Comparison of ENCODE assay signal across 19 cellular contexts in genomic region chr15:69400850-69401249, GRCh38. TPM values are rescaled to one million over a fixed set of nuclear protein-coding genes. Genes with fewer than 3 reads are reported as not detected.
DNase-seq lines count a peak whose midpoint lies in the region; ATAC-seq lines count a peak whose summit lies in the region.
"Had no signal": no experiment of that assay in that cellular context is flagged by ENCODE, and none has a peak within 500 bp of the region (broad histone marks: within the 10 kb centered on the region; RNA-seq: fewer than 3 reads in every experiment).

No MANE protein-coding gene starts in this region.

- H3K9me3 Mint-ChIP-seq in activated naive CD4-positive, alpha-beta T cell treated with anti-CD3 and anti-CD28 coated beads for 36 hours, result no peaks in the 10 kb centered on the region
- H3K9me3 Mint-ChIP-seq in activated CD8-positive, alpha-beta T cell treated with anti-CD3 and anti-CD28 coated beads, Interleukin-2, amount 10 ng/mL, durations not matched to agents 7 days and 5 days (ENCODE audit: insufficient read depth), result no peaks in the 10 kb centered on the region
- H3K9me3 Mint-ChIP-seq in stimulated activated naive CD8-positive, alpha-beta T cell treated with anti-CD3 and anti-CD28 coated beads, Interleukin-15, amount 100 ng/mL, for 72 hours, result no peaks in the 10 kb centered on the region
- H3K9me3 Mint-ChIP-seq: CD8-positive, alpha-beta memory T cell; T-helper 1 cell treated with Interleukin-12 subunit alpha and Interleukin-12 subunit beta and Interleukin-4 antibody, amounts not matched to agents 30 μg/mL and 1 μg/mL, for 36 hours had no signal

- no peak overlapping the region for H3K4me3 ChIP-seq in mesendoderm (ENCODE audit: low read length)
- H3K4me3 ChIP-seq: esophagus squamous epithelium, HAP-1, SJCRH30, suprapubic skin had no signal

- no peak overlapping the region for H3K4me3 Mint-ChIP-seq in activated naive CD4-positive, alpha-beta T cell treated with anti-CD3 and anti-CD28 coated beads for 36 hours
- no peak overlapping the region for H3K4me3 Mint-ChIP-seq in activated CD8-positive, alpha-beta T cell treated with anti-CD3 and anti-CD28 coated beads, Interleukin-2, amount 10 ng/mL, durations not matched to agents 7 days and 5 days
- H3K4me3 Mint-ChIP-seq in stimulated activated naive CD8-positive, alpha-beta T cell treated with anti-CD3 and anti-CD28 coated beads, Interleukin-15, amount 100 ng/mL, for 72 hours, result peak overlapping the region in 1 of 2 donors; percentile 21
- H3K4me3 Mint-ChIP-seq: CD8-positive, alpha-beta memory T cell; T-helper 1 cell treated with Interleukin-12 subunit alpha and Interleukin-12 subunit beta and Interleukin-4 antibody, amounts not matched to agents 30 μg/mL and 1 μg/mL, for 36 hours had no signal

- no peaks in the 10 kb centered on the region for H3K79me1 ChIP-seq in mesendoderm (ENCODE audit: low read length)

- no peak overlapping the region for H3K18ac ChIP-seq in mesendoderm (ENCODE audit: low read length)

- no CpG with 5 or more reads among the region's 6 CpGs for WGBS in mesendoderm (ENCODE audit: extremely low coverage, insufficient coverage, low lambda C conversion rate)

- intact Hi-C loops in activated naive CD4-positive, alpha-beta T cell treated with anti-CD3 and anti-CD28 coated beads for 36 hours (cut with micrococcal nuclease), result no loop called here

- ATAC-seq in activated CD8-positive, alpha-beta T cell treated with anti-CD3 and anti-CD28 coated beads, Interleukin-2, amount 10 ng/mL, durations not matched to agents 7 days and 5 days, result peak; percentile 15
- peak; percentile 93 for ATAC-seq in stimulated activated naive CD8-positive, alpha-beta T cell treated with anti-CD3 and anti-CD28 coated beads, Interleukin-15, amount 100 ng/mL, for 72 hours
- ATAC-seq in GM19463 (IDR thresholded peaks at IDR 0.05; ENCODE audit: unreplicated experiment), result no peak
- no peak for ATAC-seq in HG02610 (IDR thresholded peaks at IDR 0.05; ENCODE audit: unreplicated experiment)

- H4K5ac ChIP-seq in mesendoderm (ENCODE audit: low read length), result no peak overlapping the region

- H3K27ac ChIP-seq in mesendoderm (ENCODE audit: low read depth, low read length), result no peak overlapping the region
- H3K27ac ChIP-seq: esophagus squamous epithelium, HL-60, SJCRH30, suprapubic skin, WERI-Rb-1 had no signal

- no peak overlapping the region for H3K9ac ChIP-seq in mesendoderm (ENCODE audit: low read length)

- H3K56ac ChIP-seq in mesendoderm (ENCODE audit: low read length), result no peak overlapping the region

- no peaks in the 10 kb centered on the region for H3K36me3 Mint-ChIP-seq in activated naive CD4-positive, alpha-beta T cell treated with anti-CD3 and anti-CD28 coated beads for 36 hours (ENCODE audit: low read depth)
- H3K36me3 Mint-ChIP-seq in activated CD8-positive, alpha-beta T cell treated with anti-CD3 and anti-CD28 coated beads, Interleukin-2, amount 10 ng/mL, durations not matched to agents 7 days and 5 days (ENCODE audit: low read depth), result no peaks in the 10 kb centered on the region
- H3K36me3 Mint-ChIP-seq: CD8-positive, alpha-beta memory T cell had no signal

- peaks cover 9% of the 10 kb centered on the region for H3K4me1 Mint-ChIP-seq in activated naive CD4-positive, alpha-beta T cell treated with anti-CD3 and anti-CD28 coated beads for 36 hours (ENCODE audit: low read depth)
- H3K4me1 Mint-ChIP-seq in activated CD8-positive, alpha-beta T cell treated with anti-CD3 and anti-CD28 coated beads, Interleukin-2, amount 10 ng/mL, durations not matched to agents 7 days and 5 days (ENCODE audit: low read depth), result peaks cover 9% of the 10 kb centered on the region
- H3K4me1 Mint-ChIP-seq in stimulated activated naive CD8-positive, alpha-beta T cell treated with anti-CD3 and anti-CD28 coated beads, Interleukin-15, amount 100 ng/mL, for 72 hours, result peaks cover 24% of the 10 kb centered on the region

- H3K4ac ChIP-seq in mesendoderm (ENCODE audit: low read depth, low read length), result no peak overlapping the region

- H3K27me3 Mint-ChIP-seq in activated naive CD4-positive, alpha-beta T cell treated with anti-CD3 and anti-CD28 coated beads for 36 hours (ENCODE audit: low read depth), result peaks cover 3% of the 10 kb centered on the region
- peaks cover 16% of the 10 kb centered on the region for H3K27me3 Mint-ChIP-seq in activated CD8-positive, alpha-beta T cell treated with anti-CD3 and anti-CD28 coated beads, Interleukin-2, amount 10 ng/mL, durations not matched to agents 7 days and 5 days (ENCODE audit: low read depth)
- peaks cover 3% of the 10 kb centered on the region for H3K27me3 Mint-ChIP-seq in stimulated activated naive CD8-positive, alpha-beta T cell treated with anti-CD3 and anti-CD28 coated beads, Interleukin-15, amount 100 ng/mL, for 72 hours

- CTCF ChIA-PET in activated naive CD4-positive, alpha-beta T cell treated with anti-CD3 and anti-CD28 coated beads for 36 hours (lab: Charles Lee), result no interaction called here
- CTCF ChIA-PET in activated CD8-positive, alpha-beta T cell treated with anti-CD3 and anti-CD28 coated beads, Interleukin-2, amount 10 ng/mL, durations not matched to agents 7 days and 5 days (lab: Charles Lee), result no interaction called here

- H2AK5ac ChIP-seq in mesendoderm (ENCODE audit: low read length), result no peak overlapping the region

- H2BK5ac ChIP-seq in mesendoderm (ENCODE audit: low read length), result no peak overlapping the region

- no peaks in the 10 kb centered on the region for H3K27me3 ChIP-seq in mesendoderm (ENCODE audit: insufficient read depth, low read length, poor library complexity)
- H3K27me3 ChIP-seq: SJCRH30, suprapubic skin had no signal

- no peak overlapping the region for H4K8ac ChIP-seq in mesendoderm (ENCODE audit: low read depth, low read length)

- no peak overlapping the region for H3K27ac Mint-ChIP-seq in activated naive CD4-positive, alpha-beta T cell treated with anti-CD3 and anti-CD28 coated beads for 36 hours
- no peak overlapping the region for H3K27ac Mint-ChIP-seq in activated CD8-positive, alpha-beta T cell treated with anti-CD3 and anti-CD28 coated beads, Interleukin-2, amount 10 ng/mL, durations not matched to agents 7 days and 5 days
- H3K27ac Mint-ChIP-seq in stimulated activated naive CD8-positive, alpha-beta T cell treated with anti-CD3 and anti-CD28 coated beads, Interleukin-15, amount 100 ng/mL, for 72 hours, result peak overlapping the region in 1 of 2 donors; percentile 10
- H3K27ac Mint-ChIP-seq: T-helper 1 cell treated with Interleukin-12 subunit alpha and Interleukin-12 subunit beta and Interleukin-4 antibody, amounts not matched to agents 30 μg/mL and 1 μg/mL, for 36 hours had no signal

- DNase-seq in activated naive CD4-positive, alpha-beta T cell treated with anti-CD3 and anti-CD28 coated beads for 36 hours, result peak; percentile 71
- DNase-seq in activated naive CD4-positive, alpha-beta T cell (lab: John Stamatoyannopoulos, UW), result no peak
- no peak for DNase-seq in activated CD8-positive, alpha-beta T cell treated with anti-CD3 and anti-CD28 coated beads, Interleukin-2, amount 10 ng/mL, durations not matched to agents 7 days and 5 days
- peak; percentile 73 for DNase-seq in mesendoderm
- peak in 1 of 2 donors; percentile 42 for DNase-seq in stimulated activated naive CD8-positive, alpha-beta T cell treated with anti-CD3 and anti-CD28 coated beads, Interleukin-15, amount 100 ng/mL, for 72 hours
- no peak for DNase-seq in inferior parietal cortex (ENCODE audit: extremely low spot score)
- DNase-seq: activated CD8-positive, alpha-beta memory T cell treated with anti-CD3 and anti-CD28 coated beads, Interleukin-2, amount 50 U/mL, for 4 hours; CD8-positive, alpha-beta memory T cell; effector CD4-positive, alpha-beta T cell; esophagus squamous epithelium; NCI-H187 treated with DMSO at 0.1 percent for 48 hours; SJCRH30; WERI-Rb-1 had no signal

- H3K79me2 ChIP-seq in mesendoderm (ENCODE audit: control insufficient read depth, insufficient read depth, low read length), result no peaks in the 10 kb centered on the region

- no peak overlapping the region for H2BK15ac ChIP-seq in mesendoderm (replicated peaks; ENCODE audit: low read depth)

- no peak overlapping the region for H3K23ac ChIP-seq in mesendoderm (ENCODE audit: low read length)

- H3K4me1 ChIP-seq in mesendoderm (ENCODE audit: control insufficient read depth, low read depth, low read length), result no peaks in the 10 kb centered on the region
- H3K4me1 ChIP-seq: esophagus squamous epithelium, HAP-1, suprapubic skin had no signal

- no peaks in the 10 kb centered on the region for H3K36me3 ChIP-seq in mesendoderm (ENCODE audit: control insufficient read depth, insufficient read depth, low read length)
- H3K36me3 ChIP-seq: HAP-1, SJCRH30, suprapubic skin, WERI-Rb-1 had no signal

- POLR2A ChIA-PET in activated CD8-positive, alpha-beta T cell treated with anti-CD3 and anti-CD28 coated beads, Interleukin-2, amount 10 ng/mL, durations not matched to agents 7 days and 5 days (lab: Charles Lee), result no interaction called here

- H3K4me2 ChIP-seq in mesendoderm (ENCODE audit: low read length), result no peak overlapping the region

- H2BK120ac ChIP-seq in mesendoderm (ENCODE audit: low read depth, low read length), result no peak overlapping the region

RNA-seq across cellular contexts. Expression of gene KIF23, which starts 13.3 kb away (rescaled TPM):
- 10 to 100 TPM; 68.8 to 73.1 TPM for total RNA-seq in activated naive CD4-positive, alpha-beta T cell treated with anti-CD3 and anti-CD28 coated beads for 36 hours
- total RNA-seq in activated CD8-positive, alpha-beta T cell treated with anti-CD3 and anti-CD28 coated beads, Interleukin-2, amount 10 ng/mL, durations not matched to agents 7 days and 5 days, result 10 to 100 TPM; 80.7 to 87.9 TPM
- 55.5 TPM for polyA plus RNA-seq in mesendoderm (2013, experiment 1 of 2)
- 58.0 TPM for polyA plus RNA-seq in mesendoderm (2013, experiment 2 of 2)

RNA-seq across cellular contexts. Expression of gene RPLP1, which starts 51.8 kb away (rescaled TPM):
- total RNA-seq in activated naive CD4-positive, alpha-beta T cell treated with anti-CD3 and anti-CD28 coated beads for 36 hours, result 1,000 to 10,000 TPM; 2,674 to 2,950 TPM
- 1,000 to 10,000 TPM; 1,664 to 1,767 TPM for total RNA-seq in activated CD8-positive, alpha-beta T cell treated with anti-CD3 and anti-CD28 coated beads, Interleukin-2, amount 10 ng/mL, durations not matched to agents 7 days and 5 days
- polyA plus RNA-seq in mesendoderm (2013, experiment 1 of 2), result 3,171 TPM
- 3,051 TPM for polyA plus RNA-seq in mesendoderm (2013, experiment 2 of 2)

Comparison
In these comparisons a context has a peak if more than half of its experiments do, and no peak if none do; other contexts are left out.
1. DNase-seq: peak in activated naive CD4-positive, alpha-beta T cell treated with anti-CD3 and anti-CD28 coated beads for 36 hours (single experiment) and mesendoderm (single experiment); none in activated naive CD4-positive, alpha-beta T cell (0 of 4), activated CD8-positive, alpha-beta T cell treated with anti-CD3 and anti-CD28 coated beads, Interleukin-2, amount 10 ng/mL, durations not matched to agents 7 days and 5 days (single experiment) and inferior parietal cortex (single experiment).
2. ATAC-seq: peak in activated CD8-positive, alpha-beta T cell treated with anti-CD3 and anti-CD28 coated beads, Interleukin-2, amount 10 ng/mL, durations not matched to agents 7 days and 5 days (single experiment) and stimulated activated naive CD8-positive, alpha-beta T cell treated with anti-CD3 and anti-CD28 coated beads, Interleukin-15, amount 100 ng/mL, for 72 hours (single experiment); none in GM19463 (single experiment) and HG02610 (single experiment).